In genomic region chr9:123871781-123872180, GRCh38 we compare ENCODE assay signal across 22 cellular contexts. TPM values are rescaled to one million over a fixed set of nuclear protein-coding genes. Genes with fewer than 3 reads are reported as not detected.
DNase-seq lines count a peak whose midpoint lies in the region; ATAC-seq and TF ChIP-seq lines count a peak whose summit lies in the region.
"Had no signal": no experiment of that assay in that cellular context is flagged by ENCODE, and none has a peak within 500 bp of the region (broad histone marks: within the 10 kb centered on the region; RNA-seq: fewer than 3 reads in every experiment).

No MANE protein-coding gene starts in this region.

- no peak for DNase-seq in Right ventricle myocardium inferior (ENCODE audit: missing footprints)
- no peak for DNase-seq in cardiac septum (ENCODE audit: low spot score)
- DNase-seq in chondrocyte (ENCODE audit: low spot score) = no peak
- DNase-seq in midbrain (lab: John Stamatoyannopoulos, UW) = peak; percentile 55
- DNase-seq in superior temporal gyrus (ENCODE audit: extremely low spot score) = peak; percentile 62
- DNase-seq in stimulated activated naive CD8-positive, alpha-beta T cell treated with anti-CD3 and anti-CD28 coated beads, Interleukin-15, Interleukin-2, amounts not matched to agents 100 U/mL and 50 U/mL, for 24 hours = no peak
- DNase-seq in NCI-H2196 (lab: John Stamatoyannopoulos, UW; ENCODE audit: unreplicated experiment) = no peak
- DNase-seq: activated CD4-positive, alpha-beta T cell treated with anti-CD3 and anti-CD28 coated beads, Interleukin-2, amount 50 U/mL, for 48 hours; activated effector memory CD4-positive, alpha-beta T cell treated with anti-CD3 and anti-CD28 coated beads, Interleukin-2, amount 50 U/mL, for 16 hours; colonic mucosa; DND-41; mucosa of descending colon; NCI-H2081 treated with DMSO at 0.1 percent for 48 hours; NCI-H526 treated with DMSO at 0.1 percent for 48 hours; stomach; T1000; upper lobe of left lung had no signal

- no peaks in the 10 kb centered on the region for H3K9me3 Mint-ChIP-seq in chondrocyte (ENCODE audit: low read depth)
- H3K9me3 Mint-ChIP-seq: IgD-negative memory B cell, WTC11 had no signal

- intact Hi-C loops in Right ventricle myocardium inferior (cut with DNase I) = no loop called here
- intact Hi-C loops in cardiac septum (cut with DNase I) = no loop called here

- H3K4me3 Mint-ChIP-seq in chondrocyte (ENCODE audit: unreplicated experiment) = no peak overlapping the region
- H3K4me3 Mint-ChIP-seq: B cell, IgD-negative memory B cell, WTC11 had no signal

- peak; percentile 36 for TF ChIP-seq CTCF in chondrocyte (IDR thresholded peaks at IDR 0.05)

- H3K27me3 Mint-ChIP-seq in chondrocyte (ENCODE audit: low read depth) = no peaks in the 10 kb centered on the region
- H3K27me3 Mint-ChIP-seq: B cell, brain, IgD-negative memory B cell had no signal

- no peak overlapping the region for H3K27ac Mint-ChIP-seq in chondrocyte (ENCODE audit: unreplicated experiment)
- H3K27ac Mint-ChIP-seq: B cell, IgD-negative memory B cell, WTC11 had no signal

- peaks cover 3% of the 10 kb centered on the region for H3K36me3 Mint-ChIP-seq in chondrocyte (ENCODE audit: low read depth)

- H3K4me1 Mint-ChIP-seq in chondrocyte (ENCODE audit: low read depth) = peaks cover 17% of the 10 kb centered on the region

- ATAC-seq in Right ventricle myocardium inferior (peak; percentile 59), HG03159 (IDR thresholded peaks at IDR 0.05; ENCODE audit: unreplicated experiment) (no peak)
- no peak for ATAC-seq in stimulated activated naive CD8-positive, alpha-beta T cell treated with anti-CD3 and anti-CD28 coated beads, Interleukin-15, Interleukin-2, amounts not matched to agents 100 U/mL and 50 U/mL, for 24 hours
- ATAC-seq: mucosa of descending colon, WTC11 had no signal

RNA-seq across cellular contexts. Expression of gene DENND1A, which starts 58.1 kb away (rescaled TPM):
- total RNA-seq in Right ventricle myocardium inferior = 13.6 TPM
- 16.0 TPM for total RNA-seq in cardiac septum
- total RNA-seq in chondrocyte = 13.0 to 15.3 TPM (median 14.8 TPM) in 3 replicates

Comparison
In these comparisons a context has a peak if more than half of its experiments do, and no peak if none do; other contexts are left out.
1. DNase-seq: peak in midbrain (single experiment) and superior temporal gyrus (single experiment); none in Right ventricle myocardium inferior (single experiment), cardiac septum (single experiment), chondrocyte (single experiment), stimulated activated naive CD8-positive, alpha-beta T cell treated with anti-CD3 and anti-CD28 coated beads, Interleukin-15, Interleukin-2, amounts not matched to agents 100 U/mL and 50 U/mL, for 24 hours (single experiment) and NCI-H2196 (single experiment).